16 cellular contexts compared by ENCODE assay signal in genomic region chr5:132770476-132771159, GRCh38. TPM values are rescaled to one million over a fixed set of nuclear protein-coding genes. Genes with fewer than 3 reads are reported as not detected.
DNase-seq lines count a peak whose midpoint lies in the region; ATAC-seq and TF ChIP-seq lines count a peak whose summit lies in the region.
"Had no signal": no experiment of that assay in that cellular context is flagged by ENCODE, and none has a peak within 500 bp of the region (broad histone marks: within the 10 kb centered on the region; RNA-seq: fewer than 3 reads in every experiment).

No MANE protein-coding gene starts in this region.

- DNase-seq in RWPE2 (ENCODE audit: low spot score): peak; percentile 43
- DNase-seq in esophagus muscularis mucosa (ENCODE audit: extremely low spot score): no peak
- peak; percentile 39 for DNase-seq in mesendoderm
- DNase-seq in thoracic aorta (ENCODE audit: low spot score): no peak
- no peak for DNase-seq in activated gamma-delta T cell (lab: John Stamatoyannopoulos, UW)
- DNase-seq: activated CD4-positive, alpha-beta memory T cell treated with anti-CD3 and anti-CD28 coated beads for 36 hours; activated naive CD4-positive, alpha-beta T cell; foreskin melanocyte; GDM1; NCI-H1105; stimulated activated naive CD8-positive, alpha-beta T cell treated with anti-CD3 and anti-CD28 coated beads, Interleukin-15, amount 100 ng/mL, for 72 hours had no signal

- H3K4me3 ChIP-seq in RWPE2 (ENCODE audit: severe bottlenecking) (no peak overlapping the region), esophagus muscularis mucosa (no peak overlapping the region), mesendoderm (ENCODE audit: low read length) (no peak overlapping the region), thoracic aorta (no peak overlapping the region)

- WGBS in esophagus muscularis mucosa: 79% methylated on average over 7 of the region's 8 CpGs
- no CpG with 5 or more reads among the region's 8 CpGs for WGBS in mesendoderm (ENCODE audit: extremely low coverage, insufficient coverage, low lambda C conversion rate)

- no peak overlapping the region for H3K4ac ChIP-seq in mesendoderm (ENCODE audit: low read depth, low read length)

- no peak overlapping the region for H3K23ac ChIP-seq in mesendoderm (ENCODE audit: low read length)

- no peaks in the 10 kb centered on the region for H3K79me1 ChIP-seq in mesendoderm (ENCODE audit: low read length)

- no peak overlapping the region for H4K8ac ChIP-seq in mesendoderm (ENCODE audit: low read depth, low read length)

- TF ChIP-seq POLR2A in esophagus muscularis mucosa (IDR thresholded peaks at IDR 0.05; ENCODE audit: low read depth): no peak

- H3K9me3 ChIP-seq in RWPE2 (ENCODE audit: severe bottlenecking) (no peaks in the 10 kb centered on the region), esophagus muscularis mucosa (no peaks in the 10 kb centered on the region), thoracic aorta (no peaks in the 10 kb centered on the region)

- H4K5ac ChIP-seq in mesendoderm (ENCODE audit: low read length): no peak overlapping the region

- no peak overlapping the region for H2BK120ac ChIP-seq in mesendoderm (ENCODE audit: low read depth, low read length)

- H3K4me1 ChIP-seq in RWPE2 (ENCODE audit: insufficient read depth, poor library complexity, severe bottlenecking) (peaks cover 9% of the 10 kb centered on the region), esophagus muscularis mucosa (peaks cover 73 to 88% (median 82%) of the 10 kb centered on the region in 4 donors), mesendoderm (ENCODE audit: control insufficient read depth, low read depth, low read length) (no peaks in the 10 kb centered on the region), thoracic aorta (ENCODE audit: control insufficient read depth in 1 of 2, low read depth in 2 of 2) (peaks cover 58 to 96% of the 10 kb centered on the region in 2 donors)

- H3K4me2 ChIP-seq in mesendoderm (ENCODE audit: low read length): no peak overlapping the region

- no peak overlapping the region for H2BK5ac ChIP-seq in mesendoderm (ENCODE audit: low read length)

- no peak for TF ChIP-seq EP300 in esophagus muscularis mucosa (IDR thresholded peaks at IDR 0.05)

- H3K27ac ChIP-seq in RWPE2 (ENCODE audit: poor library complexity, severe bottlenecking) (no peak overlapping the region), esophagus muscularis mucosa (replicated peaks in 1 of 4) (peak overlapping the region; percentile 9 to 69 (median 54)), mesendoderm (ENCODE audit: low read depth, low read length) (no peak overlapping the region), thoracic aorta (peak overlapping the region; percentile 70 to 85)

- TF ChIP-seq CTCF in RWPE2 (IDR thresholded peaks at IDR 0.05; ENCODE audit: poor library complexity, severe bottlenecking) (no peak), esophagus muscularis mucosa (IDR thresholded peaks at IDR 0.05) (no peak), thoracic aorta (IDR thresholded peaks at IDR 0.05) (no peak)

- peaks cover 7% of the 10 kb centered on the region for H3K36me3 ChIP-seq in RWPE2 (ENCODE audit: low read depth)
- no peaks in the 10 kb centered on the region for H3K36me3 ChIP-seq in esophagus muscularis mucosa
- no peaks in the 10 kb centered on the region for H3K36me3 ChIP-seq in mesendoderm (ENCODE audit: control insufficient read depth, insufficient read depth, low read length)
- H3K36me3 ChIP-seq in thoracic aorta: no peaks in the 10 kb centered on the region

- H3K56ac ChIP-seq in mesendoderm (ENCODE audit: low read length): no peak overlapping the region

- no peak for ATAC-seq in RWPE2 (ENCODE audit: low read depth)
- no peak for ATAC-seq in thoracic aorta (ENCODE audit: insufficient number of reproducible peaks, low FRiP score, low read depth)
- no peak for ATAC-seq in GM21717 (IDR thresholded peaks at IDR 0.05; ENCODE audit: unreplicated experiment)
- no peak for ATAC-seq in HG02763 (IDR thresholded peaks at IDR 0.05; ENCODE audit: unreplicated experiment)
- ATAC-seq: Panc1; stimulated activated naive CD8-positive, alpha-beta T cell treated with anti-CD3 and anti-CD28 coated beads, Interleukin-15, amount 100 ng/mL, for 72 hours had no signal

- no peaks in the 10 kb centered on the region for H3K27me3 ChIP-seq in RWPE2 (ENCODE audit: insufficient read depth, poor library complexity, severe bottlenecking)
- H3K27me3 ChIP-seq in esophagus muscularis mucosa: no peaks in the 10 kb centered on the region
- H3K27me3 ChIP-seq in mesendoderm (ENCODE audit: insufficient read depth, low read length, poor library complexity): no peaks in the 10 kb centered on the region
- H3K27me3 ChIP-seq in thoracic aorta (replicated peaks; ENCODE audit: insufficient read depth): no peaks in the 10 kb centered on the region

- no peak overlapping the region for H2BK15ac ChIP-seq in mesendoderm (replicated peaks; ENCODE audit: low read depth)

- no peaks in the 10 kb centered on the region for H3K79me2 ChIP-seq in mesendoderm (ENCODE audit: control insufficient read depth, insufficient read depth, low read length)

- no peak overlapping the region for H3K9ac ChIP-seq in mesendoderm (ENCODE audit: low read length)

- no peak overlapping the region for H3K18ac ChIP-seq in mesendoderm (ENCODE audit: low read length)

- H2AK5ac ChIP-seq in mesendoderm (ENCODE audit: low read length): no peak overlapping the region

- intact Hi-C loops in esophagus muscularis mucosa (cut with DNase I): no loop called here

RNA-seq across cellular contexts. Expression of gene SEPTIN8, which starts 6.4 kb away (rescaled TPM):
- total RNA-seq in esophagus muscularis mucosa (10 to 100 TPM; 26.7 to 42.8 (median 36.9) TPM), thoracic aorta (100 to 1,000 TPM in 1 of 2 donors, 10 to 100 TPM in 1; 85.7 to 111 TPM)
- 13.7 TPM for polyA plus RNA-seq in mesendoderm (2013, experiment 1 of 2)
- polyA plus RNA-seq in mesendoderm (2013, experiment 2 of 2): 14.3 TPM

RNA-seq across cellular contexts. Expression of gene CCNI2, which starts 23.4 kb away (rescaled TPM):
- total RNA-seq in esophagus muscularis mucosa: under 1 TPM in 1 of 4 donors, not detected in 3; 0.39 TPM
- 0.34 TPM for polyA plus RNA-seq in mesendoderm (2013, experiment 1 of 2)
- polyA plus RNA-seq in mesendoderm (2013, experiment 2 of 2): 0.45 TPM
- total RNA-seq in thoracic aorta: not detected

RNA-seq across cellular contexts. Expression of gene KIF3A, which starts 33.3 kb away (rescaled TPM):
- total RNA-seq in esophagus muscularis mucosa (1 to 10 TPM; 5.5 to 9.6 (median 8.3) TPM), thoracic aorta (1 to 10 TPM; 3.7 to 5.9 TPM)
- 7.3 TPM for polyA plus RNA-seq in mesendoderm (2013, experiment 1 of 2)
- 6.7 TPM for polyA plus RNA-seq in mesendoderm (2013, experiment 2 of 2)

RNA-seq across cellular contexts. Expression of gene SOWAHA, which starts 42.5 kb away (rescaled TPM):
- under 1 TPM; 0.06 to 0.83 (median 0.15) TPM for total RNA-seq in esophagus muscularis mucosa
- polyA plus RNA-seq in mesendoderm (2013, experiment 1 of 2): 0.04 TPM
- polyA plus RNA-seq in mesendoderm (2013, experiment 2 of 2): 0.01 TPM
- total RNA-seq in thoracic aorta: under 1 TPM; 0.63 to 0.68 TPM
- total RNA-seq: activated CD4-positive, alpha-beta memory T cell treated with anti-CD3 and anti-CD28 coated beads for 36 hours had no signal
- polyA plus RNA-seq: CD8-positive, alpha-beta memory T cell; IgD-negative memory B cell had no signal

RNA-seq across cellular contexts. Expression of gene SHROOM1, which starts 59.8 kb away (rescaled TPM):
- total RNA-seq in esophagus muscularis mucosa (10 to 100 TPM in 3 of 4 donors, 1 to 10 TPM in 1; 4.5 to 21.2 (median 13.1) TPM), thoracic aorta (10 to 100 TPM; 13.1 to 15.4 TPM)
- polyA plus RNA-seq in mesendoderm (2013, experiment 1 of 2): 1.6 TPM
- polyA plus RNA-seq in mesendoderm (2013, experiment 2 of 2): 1.8 TPM
- polyA plus RNA-seq: CD8-positive, alpha-beta memory T cell had no signal

Comparison
In these comparisons a context has a peak if more than half of its experiments do, and no peak if none do; other contexts are left out.
1. DNase-seq: peak in RWPE2 (single experiment) and mesendoderm (single experiment); none in esophagus muscularis mucosa (single experiment), thoracic aorta (single experiment) and activated gamma-delta T cell (single experiment).
2. H3K27ac ChIP-seq: peak in esophagus muscularis mucosa (4 of 4) and thoracic aorta (2 of 2); none in RWPE2 (single experiment) and mesendoderm (single experiment).